34 cellular contexts compared by ENCODE assay signal in genomic region chr9:97758334-97758916, GRCh38.
"Had no signal": no experiment of that assay in that cellular context is flagged by ENCODE, and none has a peak within 500 bp of the region (broad histone marks: within the 10 kb centered on the region; RNA-seq: fewer than 3 reads in every experiment).

No MANE protein-coding gene starts in this region.

- H3K36me3 Mint-ChIP-seq: activated naive CD8-positive, alpha-beta T cell; naive thymus-derived CD8-positive, alpha-beta T cell; neural progenitor cell; stimulated activated memory B cell treated with anti-CD40 and anti-IgM and Interleukin-4, amounts not matched to agents 10 μg/mL and 1 μg/mL and 100 μg/mL, for 72 hours had no signal

- H3K36me3 ChIP-seq: cardiac muscle cell, heart right ventricle, left lung, lower lobe of right lung, neural progenitor cell, tibial artery, upper lobe of right lung, WERI-Rb-1 had no signal

- H3K4me3 ChIP-seq: body of pancreas, cardiac muscle cell, heart right ventricle, left lung, lower lobe of right lung, neural progenitor cell, psoas muscle, smooth muscle cell, tibial artery, upper lobe of right lung had no signal

- H3K4me3 Mint-ChIP-seq: activated naive CD8-positive, alpha-beta T cell; naive thymus-derived CD8-positive, alpha-beta T cell; neural progenitor cell; stimulated activated memory B cell treated with anti-CD40 and anti-IgM and Interleukin-4, amounts not matched to agents 10 μg/mL and 1 μg/mL and 100 μg/mL, for 72 hours; stimulated activated naive CD8-positive, alpha-beta T cell treated with anti-CD3 and anti-CD28 coated beads, Interleukin-15, amount 100 ng/mL, for 72 hours had no signal

- H3K27ac ChIP-seq: body of pancreas, cardiac muscle cell, heart right ventricle, left lung, lower lobe of right lung, neural progenitor cell, parathyroid adenoma, psoas muscle, tibial artery, upper lobe of right lung, WERI-Rb-1 had no signal

- H3K27ac Mint-ChIP-seq: activated naive CD8-positive, alpha-beta T cell; naive thymus-derived CD8-positive, alpha-beta T cell; neural progenitor cell; stimulated activated memory B cell treated with anti-CD40 and anti-IgM and Interleukin-4, amounts not matched to agents 10 μg/mL and 1 μg/mL and 100 μg/mL, for 72 hours; stimulated activated naive CD8-positive, alpha-beta T cell treated with anti-CD3 and anti-CD28 coated beads, Interleukin-15, amount 100 ng/mL, for 72 hours had no signal

- DNase-seq: activated CD4-positive, alpha-beta T cell treated with anti-CD3 and anti-CD28 coated beads for 48 hours; activated CD4-positive, alpha-beta T cell treated with anti-CD3 and anti-CD28 coated beads, Interleukin-2, amount 50 U/mL, for 48 hours; activated CD8-positive, alpha-beta memory T cell treated with anti-CD3 and anti-CD28 coated beads for 24 hours; activated effector memory CD4-positive, alpha-beta T cell treated with Interleukin-2 at 50 U/mL for 16 hours; activated naive CD4-positive, alpha-beta T cell treated with Interleukin-2 at 50 U/mL for 16 hours; aorta; body of pancreas; effector CD4-positive, alpha-beta T cell; erythroblast; heart right ventricle; kidney glomerular epithelial cell; left lung; lower lobe of right lung; mesenchymal stem cell; naive thymus-derived CD8-positive, alpha-beta T cell; occipital lobe; psoas muscle; stimulated activated CD4-positive, alpha-beta T cell treated with anti-CD3 and anti-CD28 coated beads, Interleukin-1b, Interleukin-23, amount 100 ng/mL, for 48 hours; stimulated activated CD4-positive, alpha-beta T cell treated with anti-CD3 and anti-CD28 coated beads, Interleukin-4, amount 100 ng/mL, for 4 hours; stimulated activated CD8-positive, alpha-beta memory T cell treated with anti-CD3 and anti-CD28 coated beads, Interleukin-4, amount 100 ng/mL, for 48 hours; stimulated activated naive CD8-positive, alpha-beta T cell treated with anti-CD3 and anti-CD28 coated beads, Interleukin-15, amount 100 ng/mL, for 72 hours; substantia nigra; tibial artery; upper lobe of right lung; WERI-Rb-1 had no signal

- H3K4me1 Mint-ChIP-seq: neural progenitor cell; stimulated activated memory B cell treated with anti-CD40 and anti-IgM and Interleukin-4, amounts not matched to agents 10 μg/mL and 1 μg/mL and 100 μg/mL, for 72 hours; stimulated activated naive CD8-positive, alpha-beta T cell treated with anti-CD3 and anti-CD28 coated beads, Interleukin-15, amount 100 ng/mL, for 72 hours had no signal

- H3K27me3 ChIP-seq: body of pancreas, tibial artery had no signal

- H3K9me3 Mint-ChIP-seq: stimulated activated memory B cell treated with anti-CD40 and anti-IgM and Interleukin-4, amounts not matched to agents 10 μg/mL and 1 μg/mL and 100 μg/mL, for 72 hours; stimulated activated naive CD8-positive, alpha-beta T cell treated with anti-CD3 and anti-CD28 coated beads, Interleukin-15, amount 100 ng/mL, for 72 hours had no signal

- H3K9me3 ChIP-seq: body of pancreas, left lung, lower lobe of right lung, psoas muscle, upper lobe of right lung had no signal

- FAIRE-seq: endometrium, TTC549 had no signal

- H3K4me1 ChIP-seq: body of pancreas, left lung, lower lobe of right lung, parathyroid adenoma, psoas muscle, upper lobe of right lung had no signal

- ATAC-seq: activated CD4-positive, CD25-positive, alpha-beta regulatory T cell treated with anti-CD3 and anti-CD28 coated beads, Interleukin-2, amount 50 U/mL, for 24 hours; body of pancreas; heart right ventricle; left lung; lower lobe of right lung; naive thymus-derived CD8-positive, alpha-beta T cell; psoas muscle; stimulated activated memory B cell treated with anti-CD40 and anti-IgM and Interleukin-4, amounts not matched to agents 10 μg/mL and 1 μg/mL and 100 μg/mL, for 72 hours; stimulated activated naive CD8-positive, alpha-beta T cell treated with anti-CD3 and anti-CD28 coated beads, Interleukin-15, amount 100 ng/mL, for 72 hours; upper lobe of right lung had no signal
